ENCODE assay signal across 20 cellular contexts in genomic region chr1:205244383-205244782, GRCh38.
"Had no signal": no experiment of that assay in that cellular context is flagged by ENCODE, and none has a peak within 500 bp of the region (broad histone marks: within the 10 kb centered on the region; RNA-seq: fewer than 3 reads in every experiment).

No MANE protein-coding gene starts in this region.

- DNase-seq: activated CD4-positive, alpha-beta T cell treated with anti-CD3 and anti-CD28 coated beads, Interleukin-2, amount 10 ng/mL, durations not matched to agents 7 days and 5 days; activated CD8-positive, alpha-beta memory T cell treated with anti-CD3 and anti-CD28 coated beads, Interleukin-2, amount 10 ng/mL, durations not matched to agents 7 days and 5 days; activated CD8-positive, alpha-beta T cell treated with anti-CD3 and anti-CD28 coated beads for 36 hours; activated naive CD4-positive, alpha-beta T cell treated with Interleukin-2 at 50 U/mL for 16 hours; activated naive CD8-positive, alpha-beta T cell treated with anti-CD3 and anti-CD28 coated beads, Interleukin-2, amount 10 ng/mL, durations not matched to agents 7 days and 5 days; amniotic stem cell; effector CD4-positive, alpha-beta T cell; foreskin keratinocyte; glutamatergic neuron; hippocampal formation; kidney glomerular epithelial cell; left ventricle myocardium inferior; midbrain; SK-N-SH; stimulated activated CD4-positive, alpha-beta T cell treated with anti-CD3 and anti-CD28 coated beads, Interleukin-2, amount 100 ng/mL, for 48 hours; stimulated activated CD8-positive, alpha-beta memory T cell treated with anti-CD3 and anti-CD28 coated beads, Interleukin-4, amount 100 ng/mL, for 48 hours; stimulated activated naive B cell treated with anti-CD40 and anti-IgM and Interleukin-4, amounts not matched to agents 10 μg/mL and 1 μg/mL and 100 μg/mL, for 72 hours; thyroid gland had no signal

- H3K36me3 ChIP-seq: thyroid gland had no signal

- H3K9ac ChIP-seq: parathyroid adenoma, SK-N-SH had no signal

- ATAC-seq: activated CD8-positive, alpha-beta memory T cell treated with anti-CD3 and anti-CD28 coated beads, Interleukin-2, amount 10 ng/mL, durations not matched to agents 7 days and 5 days; activated CD8-positive, alpha-beta T cell treated with anti-CD3 and anti-CD28 coated beads for 36 hours; foreskin keratinocyte had no signal

- H3K4me1 ChIP-seq: foreskin keratinocyte had no signal

- H3K27ac ChIP-seq: foreskin keratinocyte, left ventricle myocardium inferior, parathyroid adenoma, sigmoid colon, thyroid gland had no signal

- H3K9me3 ChIP-seq: left ventricle myocardium inferior, sigmoid colon, SK-N-SH, thyroid gland had no signal

- H3K27me3 ChIP-seq: sigmoid colon, thyroid gland had no signal

- H3K79me2 ChIP-seq: parathyroid adenoma had no signal

- H3K4me3 ChIP-seq: left ventricle myocardium inferior, sigmoid colon, thyroid gland had no signal

- H3K4me2 ChIP-seq: SK-N-SH had no signal

- H2AFZ ChIP-seq: parathyroid adenoma had no signal
